8 cellular contexts compared by ENCODE assay signal in the genomic region with DNA sequence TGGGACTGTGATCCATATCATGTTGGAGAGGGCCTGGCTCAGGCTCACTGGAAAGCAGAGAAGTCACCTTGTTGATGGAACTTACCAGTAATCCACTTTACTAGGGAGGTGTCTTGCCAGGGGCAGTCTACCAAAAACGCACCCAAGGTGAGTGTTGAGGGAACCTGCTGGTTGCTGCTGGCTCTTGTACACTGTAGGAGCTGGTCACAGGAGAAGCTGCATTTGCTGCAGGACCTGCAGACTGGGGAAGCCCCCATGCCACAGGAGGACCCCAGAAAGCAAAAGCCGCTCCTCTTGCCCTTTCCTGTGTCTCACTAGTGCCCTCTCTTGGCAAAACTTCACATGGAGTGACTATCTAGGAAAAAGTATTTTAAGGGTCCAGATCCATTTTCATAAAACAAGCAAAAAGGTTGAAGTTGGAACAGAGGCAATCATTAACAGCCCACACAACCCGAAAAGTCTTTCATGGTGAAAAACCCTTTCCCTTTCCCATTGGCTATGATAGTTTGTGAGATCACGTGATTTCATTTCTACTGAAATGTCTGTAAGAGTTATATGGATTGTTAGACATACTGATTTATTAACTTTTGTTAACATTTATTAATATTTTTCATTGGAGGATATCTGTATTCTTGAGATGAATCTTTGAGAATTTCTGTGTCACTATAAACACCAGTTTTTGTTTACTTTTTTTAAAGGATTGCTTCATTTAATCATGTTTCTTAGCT. TPM values are rescaled to one million over a fixed set of nuclear protein-coding genes. Genes with fewer than 3 reads are reported as not detected.
A peak's percentile ranks its signal among the peaks of the same experiment; 100 is the strongest.
DNase-seq lines count a peak whose midpoint lies in the region; ATAC-seq and TF ChIP-seq lines count a peak whose summit lies in the region.

No MANE protein-coding gene starts in this region.

- H3K27me3 ChIP-seq in HUES6 (ENCODE audit: control insufficient read depth, insufficient read depth, low read length) (no peaks in the 10 kb centered on the region), adrenal gland (no peaks in the 10 kb centered on the region), Peyer's patch (no peaks in the 10 kb centered on the region)

- no peak for ATAC-seq in HG03159 (IDR thresholded peaks at IDR 0.05; ENCODE audit: unreplicated experiment)

- TF ChIP-seq POLR2A in adrenal gland (IDR thresholded peaks at IDR 0.05) = no peak
- no peak for TF ChIP-seq POLR2A in Peyer's patch (IDR thresholded peaks at IDR 0.05)

- intact Hi-C loops in adrenal gland (cut with DNase I) = loop anchor here (10.0 kb wide), 1 partner anchor 53 kb away; no protein-coding TSS in a partner anchor

- H3K9ac ChIP-seq in HUES6 (ENCODE audit: low read length) = no peak overlapping the region

- peak overlapping the region; percentile 37 for H3K4me3 ChIP-seq in HUES6 (ENCODE audit: low read depth, low read length)
- H3K4me3 ChIP-seq in adrenal gland = no peak overlapping the region
- H3K4me3 ChIP-seq in Peyer's patch = no peak overlapping the region

- H3K36me3 ChIP-seq in HUES6 (ENCODE audit: control insufficient read depth, insufficient read depth, low read length) = no peaks in the 10 kb centered on the region
- H3K36me3 ChIP-seq in adrenal gland (replicated peaks in 1 of 2) = no peaks in the 10 kb centered on the region
- no peaks in the 10 kb centered on the region for H3K36me3 ChIP-seq in Peyer's patch

- H3K27ac ChIP-seq in HUES6 (ENCODE audit: low read depth, low read length) = no peak overlapping the region
- no peak overlapping the region for H3K27ac ChIP-seq in adrenal gland
- H3K27ac ChIP-seq in Peyer's patch = no peak overlapping the region

- no peaks in the 10 kb centered on the region for H3K9me3 ChIP-seq in HUES6 (ENCODE audit: control insufficient read depth, insufficient read depth, low read depth, low read length)
- H3K9me3 ChIP-seq in adrenal gland (replicated peaks in 1 of 3) = no peaks in the 10 kb centered on the region
- H3K9me3 ChIP-seq in Peyer's patch = no peaks in the 10 kb centered on the region

- TF ChIP-seq CTCF in adrenal gland (IDR thresholded peaks at IDR 0.05) (peak in 5 of 6 experiments; percentile 36 to 58 (median 50)), Peyer's patch (IDR thresholded peaks at IDR 0.05) (peak in 3 of 6 experiments; percentile 28 to 47 (median 29))

- 48 to 83% (median 75%) methylated on average over 3 to 4 of the region's 4 CpGs for WGBS in adrenal gland, 4 donors

- peak; percentile 73 for DNase-seq in ELR (ENCODE audit: low read depth)
- DNase-seq in adrenal gland = peak in 3 of 7 donors; percentile 34 to 57 (median 44)
- DNase-seq in iris pigment epithelial cell (ENCODE audit: low read depth) = peak; percentile 39
- DNase-seq in Peyer's patch = no peak
- DNase-seq in activated gamma-delta T cell treated with Interleukin-2 at 50 U/mL for 16 hours = no peak
- DNase-seq in stimulated activated CD4-positive, alpha-beta T cell treated with anti-CD3 and anti-CD28 coated beads, Interleukin-4, amount 100 ng/mL, for 1 hour = no peak

- H3K4me1 ChIP-seq in HUES6 (ENCODE audit: control insufficient read depth, insufficient read depth, low read length) = peaks cover 26% of the 10 kb centered on the region
- H3K4me1 ChIP-seq in adrenal gland (replicated peaks in 1 of 2) = peaks cover 0 to 22% of the 10 kb centered on the region in 2 donors
- no peaks in the 10 kb centered on the region for H3K4me1 ChIP-seq in Peyer's patch

RNA-seq across cellular contexts. Expression of a gene that starts 59.2 kb away (rescaled TPM):
- 10 to 100 TPM; 29.2 to 85.7 (median 53.9) TPM for total RNA-seq in adrenal gland
- 10 to 100 TPM in 2 of 3 donors, 1 to 10 TPM in 1; 6.5 to 28.7 (median 10.5) TPM for polyA plus RNA-seq in adrenal gland
- 10 to 100 TPM in 3 of 4 donors, 1 to 10 TPM in 1; 1.2 to 56.9 (median 12.0) TPM for total RNA-seq in Peyer's patch

Comparison
In these comparisons a context has a peak if more than half of its experiments do, and no peak if none do; other contexts are left out.
1. DNase-seq: peak in ELR (single experiment) and iris pigment epithelial cell (single experiment); none in Peyer's patch (0 of 3), activated gamma-delta T cell treated with Interleukin-2 at 50 U/mL for 16 hours (single experiment) and stimulated activated CD4-positive, alpha-beta T cell treated with anti-CD3 and anti-CD28 coated beads, Interleukin-4, amount 100 ng/mL, for 1 hour (single experiment).